1 cellular context compared by ENCODE assay signal in genomic region chr13:32142956-32143375, GRCh38.
TF ChIP-seq lines count a peak whose summit lies in the region.

No MANE protein-coding gene starts in this region.

TF ChIP-seq in HepG2, 621 proteins besides CTCF, POLR2A, EP300 and RAD21 (continued from another document and continues in another):
- TF ChIP-seq REST (IDR thresholded peaks at IDR 0.05; ENCODE audit: borderline replicate concordance in 1 of 2, low read depth in 1 of 2, low read length in 2 of 2), result peak in 1 of 2 experiments; percentile 47; a peak in 1 of 4 replicates
- no peak for TF ChIP-seq NCOA5 (CRISPR knock-in tag; IDR thresholded peaks at IDR 0.05)
- no peak for TF ChIP-seq IKZF1 (IDR thresholded peaks at IDR 0.05)
- no peak for TF ChIP-seq MTF2 (CRISPR knock-in tag; IDR thresholded peaks at IDR 0.05; ENCODE audit: borderline replicate concordance)
- TF ChIP-seq PTBP1 (IDR thresholded peaks at IDR 0.05; ENCODE audit: low read depth, low read length, poor library complexity, severe bottlenecking), result no peak
- TF ChIP-seq ZMAT5 (CRISPR knock-in tag; IDR thresholded peaks at IDR 0.05; ENCODE audit: borderline replicate concordance, low read depth), result no peak
- TF ChIP-seq HOXD1 (CRISPR knock-in tag; IDR thresholded peaks at IDR 0.05), result peak; percentile 91
- no peak for TF ChIP-seq ZNF530 (CRISPR knock-in tag; IDR thresholded peaks at IDR 0.05; ENCODE audit: low read depth)
- TF ChIP-seq ZNF552 (CRISPR knock-in tag; IDR thresholded peaks at IDR 0.05; ENCODE audit: borderline replicate concordance), result peak; percentile 63; the same call in 1 of the 2 replicates
- no peak for TF ChIP-seq NFYB (CRISPR knock-in tag; IDR thresholded peaks at IDR 0.05)
- no peak for TF ChIP-seq HOXA7 (CRISPR knock-in tag; IDR thresholded peaks at IDR 0.05)
- no peak for TF ChIP-seq REL (CRISPR knock-in tag; conservative IDR thresholded peaks at IDR 0.05)
- TF ChIP-seq ZXDC (CRISPR knock-in tag; IDR thresholded peaks at IDR 0.05), result no peak
- TF ChIP-seq FOXJ3 (CRISPR knock-in tag; IDR thresholded peaks at IDR 0.05; ENCODE audit: borderline replicate concordance), result peak; percentile 95
- 0 out of 2 replicates have a peak, but pooled peaks have one; percentile 30 for TF ChIP-seq SP5 (CRISPR knock-in tag; IDR thresholded peaks at IDR 0.05; ENCODE audit: borderline replicate concordance, low read depth)
- no peak for TF ChIP-seq SIN3B (IDR thresholded peaks at IDR 0.05; ENCODE audit: low read length)
- TF ChIP-seq SKI (IDR thresholded peaks at IDR 0.05; ENCODE audit: partially characterized antibody), result peak; percentile 38
- no peak for TF ChIP-seq BATF2 (CRISPR knock-in tag; IDR thresholded peaks at IDR 0.05)
- TF ChIP-seq ZNF674 (CRISPR knock-in tag; IDR thresholded peaks at IDR 0.05; ENCODE audit: low read depth), result no peak
- TF ChIP-seq GTF3A (CRISPR knock-in tag; conservative IDR thresholded peaks at IDR 0.05), result no peak
- no peak for TF ChIP-seq ZBTB40 (IDR thresholded peaks at IDR 0.05)
- peak; percentile 29; the same call in 1 of the 2 replicates for TF ChIP-seq ZBTB40 (CRISPR knock-in tag; IDR thresholded peaks at IDR 0.05)
- no peak for TF ChIP-seq ZBTB34 (CRISPR knock-in tag; IDR thresholded peaks at IDR 0.05)
- TF ChIP-seq MEIS2 (CRISPR knock-in tag; IDR thresholded peaks at IDR 0.05), result peak; percentile 76
- TF ChIP-seq ATAD3A (CRISPR knock-in tag; IDR thresholded peaks at IDR 0.05), result no peak
- TF ChIP-seq SIN3A (IDR thresholded peaks at IDR 0.05; ENCODE audit: borderline replicate concordance, low read depth, low read length), result no peak
- TF ChIP-seq ZNF3 (CRISPR knock-in tag; IDR thresholded peaks at IDR 0.05), result no peak; the same call in 1 of the 2 replicates
- no peak for TF ChIP-seq TERF1 (CRISPR knock-in tag; IDR thresholded peaks at IDR 0.05)
- peak; percentile 77 for TF ChIP-seq TCF7 (IDR thresholded peaks at IDR 0.05; ENCODE audit: low read depth)
- no peak for TF ChIP-seq RORA (CRISPR knock-in tag; IDR thresholded peaks at IDR 0.05)
- TF ChIP-seq ZSCAN20 (CRISPR knock-in tag; IDR thresholded peaks at IDR 0.05; ENCODE audit: borderline replicate concordance), result 0 out of 2 replicates have a peak, but pooled peaks have one; percentile 42
- TF ChIP-seq KMT2B (CRISPR knock-in tag; IDR thresholded peaks at IDR 0.05), result peak; percentile 61; the same call in 1 of the 2 replicates
- TF ChIP-seq ZNF660 (CRISPR knock-in tag; IDR thresholded peaks at IDR 0.05; ENCODE audit: borderline replicate concordance, low read depth), result no peak
- peak in 1 of 2 experiments; percentile 81; a peak in 2 of 4 replicates for TF ChIP-seq ATF4 (CRISPR knock-in tag; IDR thresholded peaks at IDR 0.05)
- no peak for TF ChIP-seq PCBP2 (optimal IDR thresholded peaks at IDR 0.05; ENCODE audit: low read depth, low read length, poor library complexity, severe bottlenecking)
- TF ChIP-seq XBP1 (CRISPR knock-in tag; IDR thresholded peaks at IDR 0.05), result no peak
- no peak for TF ChIP-seq ZNF282 (IDR thresholded peaks at IDR 0.05; ENCODE audit: partially characterized antibody)
- no peak for TF ChIP-seq NFKB2 (CRISPR knock-in tag; IDR thresholded peaks at IDR 0.05; ENCODE audit: borderline replicate concordance)
- no peak for TF ChIP-seq ZNF607 (CRISPR knock-in tag; IDR thresholded peaks at IDR 0.05; ENCODE audit: borderline replicate concordance)
- no peak for TF ChIP-seq ATF7-NPFF (CRISPR knock-in tag; IDR thresholded peaks at IDR 0.05; ENCODE audit: low read depth)
- TF ChIP-seq RCOR2 (CRISPR knock-in tag; IDR thresholded peaks at IDR 0.05), result peak; percentile 92
